ENCODE assay signal across 8 cellular contexts in the genomic region with DNA sequence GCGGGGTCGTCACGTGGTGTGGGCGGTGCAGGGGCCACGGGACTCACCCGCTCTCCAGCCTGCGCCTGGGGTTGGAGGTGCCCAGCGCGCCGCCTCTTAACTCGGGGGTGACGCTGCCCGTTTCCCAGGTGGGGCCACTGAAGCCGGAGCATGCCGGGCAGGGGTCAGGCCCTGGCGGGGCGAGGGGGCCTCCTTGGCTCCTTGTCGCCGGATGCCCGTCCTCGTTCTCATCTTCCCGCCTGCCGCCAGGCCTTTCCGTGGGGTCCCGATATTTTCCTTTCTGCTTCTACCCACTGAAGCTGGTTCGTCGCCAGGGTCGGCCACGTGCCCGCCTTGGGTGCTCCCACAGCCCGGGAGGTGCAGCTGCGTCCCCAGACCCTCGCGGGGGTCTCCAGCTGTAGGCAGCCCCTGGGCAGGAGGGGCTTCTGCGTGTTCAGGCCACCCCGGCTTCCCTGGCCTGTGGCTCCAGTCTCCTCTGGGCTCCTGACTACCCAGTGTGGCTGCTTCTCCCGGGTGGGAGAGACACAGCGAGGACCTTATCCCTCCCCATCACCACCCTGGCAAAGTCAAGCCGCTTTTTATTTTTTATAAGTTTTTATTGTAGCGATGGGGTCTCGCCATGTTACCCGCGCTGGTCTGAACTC. TPM values are rescaled to one million over a fixed set of nuclear protein-coding genes. Genes with fewer than 3 reads are reported as not detected.
A peak's percentile ranks its signal among the peaks of the same experiment; 100 is the strongest.
DNase-seq lines count a peak whose midpoint lies in the region; ATAC-seq and TF ChIP-seq lines count a peak whose summit lies in the region.

No MANE protein-coding gene starts in this region.

- H3K9ac ChIP-seq in BLaER1, result peak overlapping the region; percentile 95
- peak overlapping the region; percentile 83 to 95 for H3K9ac ChIP-seq in duodenal mucosa (ENCODE audit: low read depth in 1 of 2, low read length in 2 of 2)

- H3K27ac Mint-ChIP-seq in nephron, result peak overlapping the region; percentile 89 to 98 (median 97)

- H3K27me3 Mint-ChIP-seq in nephron (ENCODE audit: low read depth), result peaks cover 4% of the 10 kb centered on the region

- ATAC-seq in HG02885 (IDR thresholded peaks at IDR 0.05; ENCODE audit: poor library complexity, unreplicated experiment), result no peak

- peak overlapping the region; percentile 100 for H3K4me2 ChIP-seq in BLaER1

- H3K4me3 ChIP-seq in BLaER1, result peak overlapping the region; percentile 80
- peak overlapping the region; percentile 72 for H3K4me3 ChIP-seq in MG63
- H3K4me3 ChIP-seq in duodenal mucosa (ENCODE audit: low read depth in 1 of 2, low read length in 2 of 2), result peak overlapping the region; percentile 73 to 77

- no peaks in the 10 kb centered on the region for H3K9me3 Mint-ChIP-seq in nephron

- peaks cover 64% of the 10 kb centered on the region for H3K4me1 ChIP-seq in BLaER1
- H3K4me1 ChIP-seq in duodenal mucosa (ENCODE audit: control insufficient read depth in 1 of 2, insufficient read depth in 2 of 2, low read length in 2 of 2), result peaks cover 40 to 52% of the 10 kb centered on the region in 2 donors

- DNase-seq in MG63 (no peak), RPMI8226 (no peak), G401 (ENCODE audit: low spot score) (no peak), glomerular visceral epithelial cell (ENCODE audit: extremely low spot score) (no peak)

- in situ Hi-C loops in G401 (cut with HindIII; ENCODE audit: low sequenced_read_pairs), result no loop called here

- H3K27me3 ChIP-seq in BLaER1 (no peaks in the 10 kb centered on the region), MG63 (no peaks in the 10 kb centered on the region), duodenal mucosa (ENCODE audit: control insufficient read depth in 1 of 2, insufficient read depth in 2 of 2, low read length in 2 of 2) (no peaks in the 10 kb centered on the region)

- H3K4me1 Mint-ChIP-seq in nephron, result peaks cover 38% of the 10 kb centered on the region

- H3K4me3 Mint-ChIP-seq in nephron, result peak overlapping the region; percentile 88 to 92 (median 91)

- H4K20me1 ChIP-seq in BLaER1, result peaks cover 74% of the 10 kb centered on the region

- peaks cover 31% of the 10 kb centered on the region for H3K36me3 Mint-ChIP-seq in nephron (ENCODE audit: low read depth)

- H3K9me3 ChIP-seq in BLaER1, result no peaks in the 10 kb centered on the region
- no peaks in the 10 kb centered on the region for H3K9me3 ChIP-seq in MG63
- no peaks in the 10 kb centered on the region for H3K9me3 ChIP-seq in duodenal mucosa (ENCODE audit: control insufficient read depth in 1 of 2, low read length in 2 of 2)

- H3K36me3 ChIP-seq in BLaER1 (peaks cover 68% of the 10 kb centered on the region), MG63 (peaks cover 35% of the 10 kb centered on the region), duodenal mucosa (ENCODE audit: control insufficient read depth in 1 of 2, insufficient read depth in 2 of 2, low read length in 2 of 2) (peaks cover 37 to 53% of the 10 kb centered on the region in 2 donors)

- H3K27ac ChIP-seq in BLaER1 (peak overlapping the region; percentile 99), duodenal mucosa (ENCODE audit: low read depth, low read length) (peak overlapping the region; percentile 100)

- no peak for TF ChIP-seq CTCF in nephron (IDR thresholded peaks at IDR 0.05; ENCODE audit: unreplicated experiment in 3 of 3)

RNA-seq across cellular contexts. Expression of a gene that starts 0.8 kb away (rescaled TPM):
- total RNA-seq in MG63 (2014; rRNA removed; shearing (Covaris generic); ENCODE audit: low replicate concordance), result 32.2 and 57.2 TPM in 2 replicates
- 37.9 and 45.0 TPM in 2 replicates for total RNA-seq in G401 (2014; rRNA removed; shearing (Covaris generic))

RNA-seq across cellular contexts. Expression of a gene that starts 7.0 kb away (rescaled TPM):
- 64.1 and 68.5 TPM in 2 replicates for total RNA-seq in MG63 (2014; rRNA removed; shearing (Covaris generic); ENCODE audit: low replicate concordance)
- 196 and 215 TPM in 2 replicates for total RNA-seq in G401 (2014; rRNA removed; shearing (Covaris generic))

RNA-seq across cellular contexts. Expression of a gene that starts 9.6 kb away (rescaled TPM):
- total RNA-seq in MG63 (2014; rRNA removed; shearing (Covaris generic); ENCODE audit: low replicate concordance), result 0.76 TPM in 1 of 2 replicates, not detected in the other
- total RNA-seq in G401 (2014; rRNA removed; shearing (Covaris generic)), result 0.31 and 1.3 TPM in 2 replicates

RNA-seq across cellular contexts. Expression of a gene that starts 27.7 kb away (rescaled TPM):
- 4.6 and 5.7 TPM in 2 replicates for total RNA-seq in MG63 (2014; rRNA removed; shearing (Covaris generic); ENCODE audit: low replicate concordance)
- 14.0 and 17.5 TPM in 2 replicates for total RNA-seq in G401 (2014; rRNA removed; shearing (Covaris generic))

RNA-seq across cellular contexts. Expression of a gene that starts 34.5 kb away (rescaled TPM):
- total RNA-seq in MG63 (2014; rRNA removed; shearing (Covaris generic); ENCODE audit: low replicate concordance), result 29.4 and 33.8 TPM in 2 replicates
- total RNA-seq in G401 (2014; rRNA removed; shearing (Covaris generic)), result 61.3 and 98.5 TPM in 2 replicates
